Comparison of ENCODE assay signal across 12 cellular contexts in the genomic region with DNA sequence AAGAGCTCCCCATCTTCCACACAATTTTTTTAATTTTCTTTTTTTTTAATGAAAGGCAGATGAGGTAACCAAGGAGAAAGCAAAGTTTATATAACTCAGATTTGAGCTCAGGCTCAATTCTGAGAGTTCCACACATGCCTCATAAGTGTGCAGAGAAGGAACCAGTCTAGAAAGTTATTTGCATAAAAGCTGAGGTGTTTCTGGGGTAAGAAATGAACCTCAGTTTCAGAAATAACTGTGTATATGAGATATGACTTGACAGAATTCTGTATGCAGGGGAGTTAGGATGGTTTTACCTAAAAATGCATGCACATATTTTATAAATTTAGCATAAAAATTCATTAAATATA. TPM values are rescaled to one million over a fixed set of nuclear protein-coding genes. Genes with fewer than 3 reads are reported as not detected.
DNase-seq lines count a peak whose midpoint lies in the region; ATAC-seq and TF ChIP-seq lines count a peak whose summit lies in the region.
"Had no signal": no experiment of that assay in that cellular context is flagged by ENCODE, and none has a peak within 500 bp of the region (broad histone marks: within the 10 kb centered on the region; RNA-seq: fewer than 3 reads in every experiment).

No MANE protein-coding gene starts in this region.

- H3K4me3 ChIP-seq in naive thymus-derived CD4-positive, alpha-beta T cell (ENCODE audit: low read length) = no peak overlapping the region

- H3K36me3 ChIP-seq in naive thymus-derived CD4-positive, alpha-beta T cell (ENCODE audit: control insufficient read depth in 2 of 3, insufficient read depth in 3 of 3, low read length in 3 of 3) = no peaks in the 10 kb centered on the region

- no peak overlapping the region for H3K27ac Mint-ChIP-seq in activated CD8-positive, alpha-beta T cell treated with anti-CD3 and anti-CD28 coated beads for 36 hours
- H3K27ac Mint-ChIP-seq in activated CD8-positive, alpha-beta T cell treated with anti-CD3 and anti-CD28 coated beads, Interleukin-2, amount 10 ng/mL, durations not matched to agents 7 days and 5 days = no peak overlapping the region
- H3K27ac Mint-ChIP-seq in stimulated activated memory B cell treated with anti-CD40 and anti-IgM and Interleukin-4, amounts not matched to agents 10 μg/mL and 1 μg/mL and 100 μg/mL, for 72 hours = peak overlapping the region; percentile 80
- H3K27ac Mint-ChIP-seq in naive thymus-derived CD4-positive, alpha-beta T cell = no peak overlapping the region
- H3K27ac Mint-ChIP-seq: activated naive CD4-positive, alpha-beta T cell treated with anti-CD3 and anti-CD28 coated beads, Interleukin-2, amount 50 U/mL, for 24 hours; nephron had no signal

- intact Hi-C loops in activated CD8-positive, alpha-beta T cell treated with anti-CD3 and anti-CD28 coated beads for 36 hours (cut with micrococcal nuclease) = no loop called here
- intact Hi-C loops in naive thymus-derived CD4-positive, alpha-beta T cell (cut with micrococcal nuclease) = loop anchor here in 1 of 2 donors (1.0 kb wide), 1 partner anchor 9 kb away; no protein-coding TSS in a partner anchor

- no peak overlapping the region for H3K4me3 Mint-ChIP-seq in activated CD8-positive, alpha-beta T cell treated with anti-CD3 and anti-CD28 coated beads for 36 hours
- no peak overlapping the region for H3K4me3 Mint-ChIP-seq in activated CD8-positive, alpha-beta T cell treated with anti-CD3 and anti-CD28 coated beads, Interleukin-2, amount 10 ng/mL, durations not matched to agents 7 days and 5 days
- H3K4me3 Mint-ChIP-seq in stimulated activated memory B cell treated with anti-CD40 and anti-IgM and Interleukin-4, amounts not matched to agents 10 μg/mL and 1 μg/mL and 100 μg/mL, for 72 hours = no peak overlapping the region
- H3K4me3 Mint-ChIP-seq in naive thymus-derived CD4-positive, alpha-beta T cell = no peak overlapping the region
- H3K4me3 Mint-ChIP-seq: activated naive CD4-positive, alpha-beta T cell treated with anti-CD3 and anti-CD28 coated beads, Interleukin-2, amount 50 U/mL, for 24 hours; nephron had no signal

- H3K27ac ChIP-seq in naive thymus-derived CD4-positive, alpha-beta T cell (ENCODE audit: low read depth, low read length) = no peak overlapping the region

- no peaks in the 10 kb centered on the region for H3K27me3 Mint-ChIP-seq in activated CD8-positive, alpha-beta T cell treated with anti-CD3 and anti-CD28 coated beads for 36 hours
- no peaks in the 10 kb centered on the region for H3K27me3 Mint-ChIP-seq in activated CD8-positive, alpha-beta T cell treated with anti-CD3 and anti-CD28 coated beads, Interleukin-2, amount 10 ng/mL, durations not matched to agents 7 days and 5 days (ENCODE audit: low read depth)
- no peaks in the 10 kb centered on the region for H3K27me3 Mint-ChIP-seq in stimulated activated memory B cell treated with anti-CD40 and anti-IgM and Interleukin-4, amounts not matched to agents 10 μg/mL and 1 μg/mL and 100 μg/mL, for 72 hours
- no peaks in the 10 kb centered on the region for H3K27me3 Mint-ChIP-seq in naive thymus-derived CD4-positive, alpha-beta T cell
- H3K27me3 Mint-ChIP-seq: activated naive CD4-positive, alpha-beta T cell treated with anti-CD3 and anti-CD28 coated beads, Interleukin-2, amount 50 U/mL, for 24 hours had no signal

- peak; percentile 59 for ATAC-seq in activated CD8-positive, alpha-beta T cell treated with anti-CD3 and anti-CD28 coated beads for 36 hours
- ATAC-seq in activated CD8-positive, alpha-beta T cell treated with anti-CD3 and anti-CD28 coated beads, Interleukin-2, amount 10 ng/mL, durations not matched to agents 7 days and 5 days = no peak
- ATAC-seq in GM21717 (IDR thresholded peaks at IDR 0.05; ENCODE audit: unreplicated experiment) (peak; percentile 98), HG03175 (IDR thresholded peaks at IDR 0.05; ENCODE audit: unreplicated experiment) (peak; percentile 99)
- peak; percentile 94 for ATAC-seq in stimulated activated memory B cell treated with anti-CD40 and anti-IgM and Interleukin-4, amounts not matched to agents 10 μg/mL and 1 μg/mL and 100 μg/mL, for 72 hours
- ATAC-seq in naive thymus-derived CD4-positive, alpha-beta T cell = no peak

- H3K36me3 Mint-ChIP-seq in activated CD8-positive, alpha-beta T cell treated with anti-CD3 and anti-CD28 coated beads for 36 hours (ENCODE audit: low read depth) = no peaks in the 10 kb centered on the region
- no peaks in the 10 kb centered on the region for H3K36me3 Mint-ChIP-seq in activated CD8-positive, alpha-beta T cell treated with anti-CD3 and anti-CD28 coated beads, Interleukin-2, amount 10 ng/mL, durations not matched to agents 7 days and 5 days (ENCODE audit: low read depth)
- H3K36me3 Mint-ChIP-seq in stimulated activated memory B cell treated with anti-CD40 and anti-IgM and Interleukin-4, amounts not matched to agents 10 μg/mL and 1 μg/mL and 100 μg/mL, for 72 hours = no peaks in the 10 kb centered on the region
- H3K36me3 Mint-ChIP-seq in naive thymus-derived CD4-positive, alpha-beta T cell = peaks cover 0 to 12% (median 0%) of the 10 kb centered on the region in 5 donors
- H3K36me3 Mint-ChIP-seq: activated naive CD4-positive, alpha-beta T cell treated with anti-CD3 and anti-CD28 coated beads, Interleukin-2, amount 50 U/mL, for 24 hours had no signal

- H3K4me1 Mint-ChIP-seq in activated CD8-positive, alpha-beta T cell treated with anti-CD3 and anti-CD28 coated beads for 36 hours (ENCODE audit: low read depth) = peaks cover 22% of the 10 kb centered on the region
- H3K4me1 Mint-ChIP-seq in activated CD8-positive, alpha-beta T cell treated with anti-CD3 and anti-CD28 coated beads, Interleukin-2, amount 10 ng/mL, durations not matched to agents 7 days and 5 days (ENCODE audit: low read depth) = peaks cover 27% of the 10 kb centered on the region
- peaks cover 37% of the 10 kb centered on the region for H3K4me1 Mint-ChIP-seq in stimulated activated memory B cell treated with anti-CD40 and anti-IgM and Interleukin-4, amounts not matched to agents 10 μg/mL and 1 μg/mL and 100 μg/mL, for 72 hours
- peaks cover 5 to 41% (median 10%) of the 10 kb centered on the region in 7 donors for H3K4me1 Mint-ChIP-seq in naive thymus-derived CD4-positive, alpha-beta T cell
- H3K4me1 Mint-ChIP-seq: nephron had no signal

- no peak for DNase-seq in activated CD8-positive, alpha-beta T cell treated with anti-CD3 and anti-CD28 coated beads for 36 hours
- no peak for DNase-seq in activated CD8-positive, alpha-beta T cell treated with anti-CD3 and anti-CD28 coated beads, Interleukin-2, amount 10 ng/mL, durations not matched to agents 7 days and 5 days
- no peak for DNase-seq in naive thymus-derived CD4-positive, alpha-beta T cell
- DNase-seq in NOMO-1 (lab: John Stamatoyannopoulos, UW; ENCODE audit: unreplicated experiment in 2 of 2) = no peak
- DNase-seq in stimulated activated naive CD4-positive, alpha-beta T cell (lab: John Stamatoyannopoulos, UW) = no peak
- DNase-seq: trophoblast cell had no signal

- no peaks in the 10 kb centered on the region for H3K27me3 ChIP-seq in naive thymus-derived CD4-positive, alpha-beta T cell (ENCODE audit: control insufficient read depth in 2 of 2, insufficient read depth in 2 of 2, low read length in 2 of 2)

- no peaks in the 10 kb centered on the region for H3K9me3 ChIP-seq in naive thymus-derived CD4-positive, alpha-beta T cell (ENCODE audit: control insufficient read depth in 2 of 3, low read length in 3 of 3)

- no peaks in the 10 kb centered on the region for H3K9me3 Mint-ChIP-seq in activated CD8-positive, alpha-beta T cell treated with anti-CD3 and anti-CD28 coated beads for 36 hours
- no peaks in the 10 kb centered on the region for H3K9me3 Mint-ChIP-seq in activated CD8-positive, alpha-beta T cell treated with anti-CD3 and anti-CD28 coated beads, Interleukin-2, amount 10 ng/mL, durations not matched to agents 7 days and 5 days (ENCODE audit: insufficient read depth)
- H3K9me3 Mint-ChIP-seq in stimulated activated memory B cell treated with anti-CD40 and anti-IgM and Interleukin-4, amounts not matched to agents 10 μg/mL and 1 μg/mL and 100 μg/mL, for 72 hours = no peaks in the 10 kb centered on the region
- H3K9me3 Mint-ChIP-seq in naive thymus-derived CD4-positive, alpha-beta T cell = peaks cover 0 to 7% (median 0%) of the 10 kb centered on the region in 11 donors
- H3K9me3 Mint-ChIP-seq: activated naive CD4-positive, alpha-beta T cell treated with anti-CD3 and anti-CD28 coated beads, Interleukin-2, amount 50 U/mL, for 24 hours; nephron had no signal

- CTCF ChIA-PET in activated CD8-positive, alpha-beta T cell treated with anti-CD3 and anti-CD28 coated beads for 36 hours (lab: Charles Lee) = interaction anchor here (0.9 to 2.8 kb wide), 4 partner anchors 11 to 79 kb away, joined by 3 to 12 read pairs (median 3); no protein-coding TSS in a partner anchor
- CTCF ChIA-PET in activated CD8-positive, alpha-beta T cell treated with anti-CD3 and anti-CD28 coated beads, Interleukin-2, amount 10 ng/mL, durations not matched to agents 7 days and 5 days (lab: Charles Lee) = interaction anchor here (1.4 to 2.2 kb wide), 6 partner anchors 11 to 144 kb away, joined by 3 to 15 read pairs (median 8); no protein-coding TSS in a partner anchor
- CTCF ChIA-PET in naive thymus-derived CD4-positive, alpha-beta T cell (lab: Charles Lee) = interaction anchor here (1.2 kb wide), 1 partner anchor 67 kb away, joined by 4 read pairs; no protein-coding TSS in a partner anchor

- POLR2A ChIA-PET in activated CD8-positive, alpha-beta T cell treated with anti-CD3 and anti-CD28 coated beads for 36 hours (lab: Charles Lee) = interaction anchor here (0.7 to 1.8 kb wide), 4 partner anchors 16 to 90 kb away, joined by 3 to 12 read pairs (median 4); a partner anchor contains a TSS
- POLR2A ChIA-PET in activated CD8-positive, alpha-beta T cell treated with anti-CD3 and anti-CD28 coated beads, Interleukin-2, amount 10 ng/mL, durations not matched to agents 7 days and 5 days (lab: Charles Lee) = interaction anchor here (0.8 to 1.2 kb wide), 2 partner anchors 18 to 89 kb away, joined by 4 read pairs; no protein-coding TSS in a partner anchor
- POLR2A ChIA-PET in naive thymus-derived CD4-positive, alpha-beta T cell (lab: Charles Lee) = interaction anchor here (1.1 kb wide), 1 partner anchor 54 kb away, joined by 6 read pairs; no protein-coding TSS in a partner anchor

- no peak for TF ChIP-seq CTCF in activated CD8-positive, alpha-beta T cell treated with anti-CD3 and anti-CD28 coated beads for 36 hours (IDR thresholded peaks at IDR 0.05)

- peaks cover 5 to 8% of the 10 kb centered on the region in 2 donors for H3K4me1 ChIP-seq in naive thymus-derived CD4-positive, alpha-beta T cell (ENCODE audit: control insufficient read depth in 2 of 2, insufficient read depth in 2 of 2, low read length in 2 of 2)

RNA-seq across cellular contexts. Expression of a gene that starts 51.3 kb away (rescaled TPM):
- total RNA-seq in activated CD8-positive, alpha-beta T cell treated with anti-CD3 and anti-CD28 coated beads for 36 hours = 1 to 10 TPM; 1.2 to 1.3 TPM
- total RNA-seq in activated CD8-positive, alpha-beta T cell treated with anti-CD3 and anti-CD28 coated beads, Interleukin-2, amount 10 ng/mL, durations not matched to agents 7 days and 5 days = under 1 TPM; 0.26 TPM
- total RNA-seq in naive thymus-derived CD4-positive, alpha-beta T cell = 1 to 10 TPM in 1 of 5 experiments, under 1 TPM in 2, not detected in 2; 0.10 to 5.2 (median 0.72) TPM
- not detected for polyA plus RNA-seq in naive thymus-derived CD4-positive, alpha-beta T cell
- total RNA-seq: endothelial cell of umbilical vein had no signal
- polyA plus RNA-seq: endothelial cell of umbilical vein had no signal

Comparison
In these comparisons a context has a peak if more than half of its experiments do, and no peak if none do; other contexts are left out.
1. ATAC-seq: peak in activated CD8-positive, alpha-beta T cell treated with anti-CD3 and anti-CD28 coated beads for 36 hours (single experiment), GM21717 (single experiment), HG03175 (single experiment) and stimulated activated memory B cell treated with anti-CD40 and anti-IgM and Interleukin-4, amounts not matched to agents 10 μg/mL and 1 μg/mL and 100 μg/mL, for 72 hours (single experiment); none in activated CD8-positive, alpha-beta T cell treated with anti-CD3 and anti-CD28 coated beads, Interleukin-2, amount 10 ng/mL, durations not matched to agents 7 days and 5 days (single experiment) and naive thymus-derived CD4-positive, alpha-beta T cell (single experiment).